8 cellular contexts compared by ENCODE assay signal in the genomic region with DNA sequence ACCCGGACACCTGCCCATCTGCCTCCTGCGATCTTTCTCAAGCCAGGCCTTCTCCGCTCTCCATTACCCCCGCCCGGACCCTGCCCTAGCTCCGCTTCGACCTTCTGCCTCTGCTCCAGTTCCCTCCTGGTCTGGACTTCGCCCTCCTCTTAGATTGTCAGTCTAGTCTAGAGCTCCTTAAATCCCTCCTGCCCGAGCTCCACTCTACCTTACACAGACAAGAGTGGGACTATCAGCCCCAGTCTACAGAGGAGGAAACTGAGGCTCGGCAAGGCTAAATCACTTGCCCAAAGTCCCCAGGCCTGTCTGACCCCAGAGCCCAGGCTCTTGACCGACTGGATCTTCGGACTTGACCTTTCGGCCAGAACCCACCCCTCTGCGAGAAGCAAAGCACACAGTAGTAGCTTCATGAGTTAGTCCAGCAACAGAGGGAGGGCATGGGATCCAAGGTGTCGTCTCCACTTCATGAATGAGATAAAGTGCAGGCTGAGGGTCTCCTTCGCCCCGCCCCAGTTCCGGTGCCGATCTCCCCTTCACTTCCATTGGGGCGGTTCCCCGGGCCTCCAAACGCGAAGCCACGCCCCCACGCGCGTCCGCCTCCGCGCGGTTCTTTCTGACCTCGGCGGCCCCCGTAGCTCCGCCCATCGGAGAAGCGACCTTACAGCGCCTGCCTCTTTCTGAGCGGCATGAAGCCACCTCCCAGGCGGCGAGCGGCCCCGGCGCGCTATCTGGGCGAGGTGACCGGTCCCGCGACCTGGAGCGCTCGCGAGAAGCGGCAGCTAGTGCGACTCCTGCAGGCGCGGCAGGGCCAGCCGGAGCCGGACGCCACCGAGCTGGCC. TPM values are rescaled to one million over a fixed set of nuclear protein-coding genes. Genes with fewer than 3 reads are reported as not detected.
DNase-seq lines count a peak whose midpoint lies in the region; ATAC-seq and TF ChIP-seq lines count a peak whose summit lies in the region.

A gene with protein sequence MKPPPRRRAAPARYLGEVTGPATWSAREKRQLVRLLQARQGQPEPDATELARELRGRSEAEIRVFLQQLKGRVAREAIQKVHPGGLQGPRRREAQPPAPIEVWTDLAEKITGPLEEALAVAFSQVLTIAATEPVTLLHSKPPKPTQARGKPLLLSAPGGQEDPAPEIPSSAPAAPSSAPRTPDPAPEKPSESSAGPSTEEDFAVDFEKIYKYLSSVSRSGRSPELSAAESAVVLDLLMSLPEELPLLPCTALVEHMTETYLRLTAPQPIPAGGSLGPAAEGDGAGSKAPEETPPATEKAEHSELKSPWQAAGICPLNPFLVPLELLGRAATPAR (plus strand): TSS at position 658 of the 839 bp plus-strand sequence. CDS start 29 bp downstream, at position 687.

- no peaks in the 10 kb centered on the region for H3K9me3 ChIP-seq in adipocyte (ENCODE audit: control insufficient read depth, low read length)
- no peaks in the 10 kb centered on the region for H3K9me3 ChIP-seq in upper lobe of left lung

- H3K36me3 ChIP-seq in adipocyte (ENCODE audit: control insufficient read depth, insufficient read depth, low read length, severe bottlenecking) (peaks cover 12% of the 10 kb centered on the region), upper lobe of left lung (peaks cover 0 to 22% (median 12%) of the 10 kb centered on the region in 4 donors)

- peak within 1 kb of the TSS; percentile 85 to 92 (median 90) for H3K27ac ChIP-seq in upper lobe of left lung

- TF ChIP-seq EP300 in upper lobe of left lung (IDR thresholded peaks at IDR 0.05) = no peak

- peaks cover 21% of the 10 kb centered on the region for H3K4me1 ChIP-seq in adipocyte (ENCODE audit: control insufficient read depth, insufficient read depth, low read length)
- peaks cover 46 to 70% (median 53%) of the 10 kb centered on the region in 4 donors for H3K4me1 ChIP-seq in upper lobe of left lung

- DNase-seq in NCI-H1436 (lab: John Stamatoyannopoulos, UW) = peak; percentile 94
- DNase-seq in T follicular helper cell (ENCODE audit: low read depth) = peak; percentile 94
- peak; percentile 95 for DNase-seq in adipocyte (ENCODE audit: low read depth)
- peak; percentile 96 for DNase-seq in cardiac septum (ENCODE audit: low spot score)
- peak; percentile 87 to 99 (median 92) for DNase-seq in posterior cingulate gyrus
- DNase-seq in upper lobe of left lung = peak; percentile 93 to 100

- ATAC-seq in HG02759 (IDR thresholded peaks at IDR 0.05; ENCODE audit: unreplicated experiment) = peak; percentile 72
- ATAC-seq in upper lobe of left lung (ENCODE audit: low FRiP score in 2 of 2) = peak; percentile 77 to 87

- H3K27me3 ChIP-seq in adipocyte (replicated peaks; ENCODE audit: control insufficient read depth, insufficient read depth, low read length) = no peaks in the 10 kb centered on the region
- H3K27me3 ChIP-seq in upper lobe of left lung = peaks cover 0 to 39% (median 27%) of the 10 kb centered on the region in 4 donors

- TF ChIP-seq POLR2A in GM10847 (IDR thresholded peaks at IDR 0.05; ENCODE audit: extremely low read depth, insufficient read length) (peak; percentile 64), upper lobe of left lung (IDR thresholded peaks at IDR 0.05) (peak in 1 of 4 donors; percentile 67)

- peak within 1 kb of the TSS; percentile 87 for H3K4me3 ChIP-seq in adipocyte (ENCODE audit: low read length)
- H3K4me3 ChIP-seq in upper lobe of left lung = peak within 1 kb of the TSS; percentile 62 to 86 (median 73)

- WGBS in upper lobe of left lung, 2 donors = 14 to 31% methylated on average over 14 to 39 of the region's 60 CpGs

- intact Hi-C loops in cardiac septum (cut with DNase I) (loop anchor here (2.0 to 5.0 kb wide), 2 partner anchors 15 to 68 kb away; no protein-coding TSS in a partner anchor), posterior cingulate gyrus (cut with DNase I) (loop anchor here (2.0 kb wide), 1 partner anchor 15 kb away; no protein-coding TSS in a partner anchor)

- TF ChIP-seq CTCF in upper lobe of left lung (IDR thresholded peaks at IDR 0.05) = peak in 1 of 6 experiments; percentile 27

- peak within 1 kb of the TSS; percentile 86 for H3K9ac ChIP-seq in adipocyte (ENCODE audit: low read length)

RNA-seq across cellular contexts. Expression of the gene that starts here (rescaled TPM):
- total RNA-seq in cardiac septum (12.3 TPM), upper lobe of left lung (10 to 100 TPM in 5 of 6 donors, 1 to 10 TPM in 1; 5.2 to 28.0 (median 19.2) TPM)

Comparison
In these comparisons a context has a peak if more than half of its experiments do, and no peak if none do; other contexts are left out.
1. Peak in every context shown above with its lines: DNase-seq, ATAC-seq, H3K4me3 ChIP-seq and H3K27ac ChIP-seq.